Comparison of ENCODE assay signal across 10 cellular contexts in the genomic region with DNA sequence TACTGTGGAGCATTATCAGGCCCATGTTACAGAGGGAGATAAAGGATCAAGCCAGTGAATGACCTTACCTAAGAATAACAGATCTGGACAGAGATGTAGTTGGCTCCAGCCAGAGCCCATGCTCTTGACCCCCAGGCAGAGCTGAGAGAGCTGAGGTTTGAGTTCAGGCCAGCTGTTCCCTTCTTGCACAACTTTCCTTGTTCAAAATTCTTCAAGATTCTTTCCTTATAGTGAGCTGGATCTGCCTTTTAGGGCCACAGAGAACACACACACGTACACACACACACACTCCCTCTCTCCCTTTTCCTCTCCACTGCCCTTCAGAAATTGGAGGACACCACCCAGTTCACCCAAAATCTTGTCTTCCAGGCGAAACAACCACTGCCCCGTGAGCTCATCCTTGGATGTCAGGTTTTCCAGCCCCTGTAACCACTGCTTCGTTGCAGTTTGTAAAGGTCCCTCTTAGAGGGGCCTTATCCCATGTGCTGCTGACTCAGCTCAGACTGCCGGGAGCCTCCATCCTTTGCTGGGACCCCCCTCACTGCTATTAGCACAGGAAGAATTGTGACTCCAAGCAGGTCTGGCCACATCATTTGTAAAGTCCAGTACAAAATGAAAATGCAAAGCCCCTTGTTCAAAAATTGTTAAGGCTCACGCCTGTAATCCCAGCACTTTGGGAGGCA. TPM values are rescaled to one million over a fixed set of nuclear protein-coding genes. Genes with fewer than 3 reads are reported as not detected.
A peak's percentile ranks its signal among the peaks of the same experiment; 100 is the strongest.
DNase-seq lines count a peak whose midpoint lies in the region; ATAC-seq and TF ChIP-seq lines count a peak whose summit lies in the region.
"Had no signal": no experiment of that assay in that cellular context is flagged by ENCODE, and none has a peak within 500 bp of the region (broad histone marks: within the 10 kb centered on the region; RNA-seq: fewer than 3 reads in every experiment).

No MANE protein-coding gene starts in this region.

- peak; percentile 60 to 65 for ATAC-seq in lower lobe of right lung
- ATAC-seq in HG02973 (IDR thresholded peaks at IDR 0.05; ENCODE audit: unreplicated experiment), result no peak

- no peak overlapping the region for H3K4me3 ChIP-seq in cardiac fibroblast (replicated peaks in 1 of 2; ENCODE audit: low read depth in 2 of 2, low read length in 2 of 2)
- no peak overlapping the region for H3K4me3 ChIP-seq in lower lobe of right lung
- H3K4me3 ChIP-seq in tibial nerve, result no peak overlapping the region

- no peaks in the 10 kb centered on the region for H3K4me1 Mint-ChIP-seq in immature natural killer cell

- H3K27me3 ChIP-seq in lower lobe of right lung (ENCODE audit: low read depth) (no peaks in the 10 kb centered on the region), tibial nerve (no peaks in the 10 kb centered on the region)

- TF ChIP-seq CTCF in cardiac fibroblast (IDR thresholded peaks at IDR 0.05; ENCODE audit: low read depth, low read length) (no peak), lower lobe of right lung (IDR thresholded peaks at IDR 0.05) (no peak), tibial nerve (IDR thresholded peaks at IDR 0.05) (no peak)

- H3K4me1 ChIP-seq in lower lobe of right lung (peaks cover 12% of the 10 kb centered on the region), tibial nerve (peaks cover 0 to 31% (median 7%) of the 10 kb centered on the region in 4 donors)

- WGBS in tibial nerve, 2 donors, result 45 to 50% methylated on average over 6 of the region's 6 CpGs

- H3K4me3 Mint-ChIP-seq in immature natural killer cell, result no peak overlapping the region

- TF ChIP-seq POLR2A in tibial nerve (IDR thresholded peaks at IDR 0.05), result no peak

- peaks cover 2 to 6% (median 2%) of the 10 kb centered on the region in 3 donors for H3K27me3 Mint-ChIP-seq in immature natural killer cell (ENCODE audit: low read depth in 3 of 3)

- no peaks in the 10 kb centered on the region for H3K36me3 ChIP-seq in lower lobe of right lung
- H3K36me3 ChIP-seq in tibial nerve, result no peaks in the 10 kb centered on the region

- H3K9me3 ChIP-seq in lower lobe of right lung, result no peaks in the 10 kb centered on the region
- H3K9me3 ChIP-seq in tibial nerve, result no peaks in the 10 kb centered on the region

- TF ChIP-seq EP300 in tibial nerve (IDR thresholded peaks at IDR 0.05), result peak in 1 of 2 donors; percentile 21

- H3K36me3 Mint-ChIP-seq in immature natural killer cell, result no peaks in the 10 kb centered on the region

- no peaks in the 10 kb centered on the region for H3K9me3 Mint-ChIP-seq in immature natural killer cell

- H3K27ac ChIP-seq in lower lobe of right lung (peak overlapping the region; percentile 73), tibial nerve (peak overlapping the region; percentile 37 to 88 (median 78))

- H3K27ac Mint-ChIP-seq in immature natural killer cell, result no peak overlapping the region

- intact Hi-C loops in lower lobe of right lung (cut with DNase I), result no loop called here

- DNase-seq in LHCN-M2 (ENCODE audit: low read depth), result peak; percentile 78
- peak; percentile 82 to 92 for DNase-seq in cardiac fibroblast (ENCODE audit: low read depth in 2 of 2)
- no peak for DNase-seq in lower lobe of right lung
- peak; percentile 40 to 67 for DNase-seq in tibial nerve (ENCODE audit: low spot score in 2 of 2)
- DNase-seq in DMS79 (lab: John Stamatoyannopoulos, UW), result no peak
- DNase-seq in immature natural killer cell, result no peak
- DNase-seq: activated effector memory CD4-positive, alpha-beta T cell treated with anti-CD3 and anti-CD28 coated beads, Interleukin-2, amount 50 U/mL, for 16 hours; effector CD8-positive, alpha-beta T cell; NCI-H1417 treated with DMSO at 0.1 percent for 48 hours had no signal

RNA-seq across cellular contexts. Expression of a gene that starts 10.5 kb away (rescaled TPM):
- total RNA-seq in LHCN-M2 (2014; rRNA removed), result 0.34 and 0.64 TPM in 2 replicates
- polyA plus RNA-seq in LHCN-M2 (2012), result 6.6 TPM
- 3.9 TPM for total RNA-seq in lower lobe of right lung
- 10 to 100 TPM; 14.7 to 33.0 (median 25.7) TPM for total RNA-seq in tibial nerve
- polyA plus RNA-seq in immature natural killer cell, result not detected

RNA-seq across cellular contexts. Expression of a gene that starts 39.6 kb away (rescaled TPM):
- total RNA-seq in LHCN-M2 (2014; rRNA removed) (32.5 and 38.0 TPM in 2 replicates), lower lobe of right lung (34.9 TPM), tibial nerve (10 to 100 TPM; 19.2 to 41.2 (median 23.0) TPM)
- polyA plus RNA-seq in LHCN-M2 (2012), result 14.4 TPM
- polyA plus RNA-seq in immature natural killer cell, result 10 to 100 TPM; 23.2 to 45.1 (median 25.8) TPM

Comparison
In these comparisons a context has a peak if more than half of its experiments do, and no peak if none do; other contexts are left out.
1. DNase-seq: peak in LHCN-M2 (single experiment), cardiac fibroblast (2 of 2) and tibial nerve (2 of 2); none in lower lobe of right lung (single experiment), DMS79 (single experiment) and immature natural killer cell (0 of 3).